Comparison of ENCODE assay signal across 8 cellular contexts in the genomic region with DNA sequence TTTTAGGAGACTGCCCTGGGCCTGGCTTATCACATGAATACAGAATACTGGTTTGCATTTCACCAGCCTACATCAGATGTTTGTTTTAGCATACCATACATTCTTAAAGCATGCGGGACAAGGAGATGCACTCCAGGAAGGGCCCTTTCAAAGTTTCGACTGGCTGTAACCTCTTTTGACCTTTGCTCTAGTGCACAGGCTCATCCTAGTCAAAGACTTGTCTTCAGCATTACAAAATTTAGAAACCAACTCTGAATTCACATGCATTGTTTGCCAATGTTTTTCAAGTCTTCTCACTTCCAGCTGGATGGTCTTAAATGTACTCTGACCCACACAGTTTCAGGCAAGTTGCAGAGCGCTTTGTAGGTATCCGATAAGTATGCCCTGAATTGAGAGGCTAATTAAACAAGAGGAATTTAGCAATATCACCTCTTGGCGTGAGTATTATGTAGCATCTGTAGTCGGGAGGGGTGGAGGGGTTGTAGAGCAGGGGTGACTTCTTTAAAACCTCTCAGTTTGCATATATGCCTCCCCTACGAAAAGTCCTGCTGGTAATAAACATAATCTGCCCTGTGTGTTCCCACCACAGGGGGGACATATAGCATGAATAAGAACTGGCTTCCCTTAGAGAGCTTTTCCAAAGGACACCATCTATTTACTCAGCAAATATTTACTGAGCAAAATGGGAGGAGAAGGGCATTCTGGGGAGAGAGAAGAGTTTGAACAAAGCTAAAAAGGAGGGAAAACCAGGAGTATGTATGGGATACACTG. TPM values are rescaled to one million over a fixed set of nuclear protein-coding genes. Genes with fewer than 3 reads are reported as not detected.
DNase-seq lines count a peak whose midpoint lies in the region; ATAC-seq, FAIRE-seq and TF ChIP-seq lines count a peak whose summit lies in the region.

No MANE protein-coding gene starts in this region.

- TF ChIP-seq RAD21 in A549 (conservative IDR thresholded peaks at IDR 0.05 in 1 of 2, IDR thresholded peaks at IDR 0.05 in 1 of 2): peak; percentile 46 to 47

- peak; percentile 61 for FAIRE-seq in A549 (lab: Jason Lieb, UNC)

- no peak overlapping the region for H3K27ac Mint-ChIP-seq in activated CD4-positive, alpha-beta T cell treated with anti-CD3 and anti-CD28 coated beads, Interleukin-2, amount 10 ng/mL, durations not matched to agents 7 days and 5 days

- H3K4me1 ChIP-seq in A549 (peaks cover 52% of the 10 kb centered on the region), HUES64 (ENCODE audit: insufficient read depth, low read length) (peaks cover 58% of the 10 kb centered on the region)

- DNase-seq in A549 (ENCODE audit: low read depth in 1 of 2, low spot score in 1 of 2): peak; percentile 87 to 96
- DNase-seq in SW480 (ENCODE audit: low spot score): peak; percentile 61
- DNase-seq in iPS-NIHi7 (ENCODE audit: extremely low spot score): peak; percentile 77
- no peak for DNase-seq in activated gamma-delta T cell treated with Interleukin-2 at 50 U/mL for 16 hours
- DNase-seq in activated T-cell treated with anti-CD3 and anti-CD28 coated beads, Interleukin-2, amount 50 U/mL, for 1 hour: no peak
- DNase-seq in activated CD4-positive, alpha-beta T cell treated with anti-CD3 and anti-CD28 coated beads, Interleukin-2, amount 10 ng/mL, durations not matched to agents 7 days and 5 days: no peak
- no peak for DNase-seq in AML-193 (lab: John Stamatoyannopoulos, UW)

- peak overlapping the region; percentile 46 for H3K9ac ChIP-seq in HUES64 (ENCODE audit: low read depth, low read length)

- no peaks in the 10 kb centered on the region for H3K4me1 Mint-ChIP-seq in activated CD4-positive, alpha-beta T cell treated with anti-CD3 and anti-CD28 coated beads, Interleukin-2, amount 10 ng/mL, durations not matched to agents 7 days and 5 days

- ATAC-seq in A549: peak; percentile 96 to 98

- peak; percentile 27; the same call in 1 of the 3 replicates for TF ChIP-seq CTCF in A549 (IDR thresholded peaks at IDR 0.05)

- CTCF ChIA-PET in A549 (lab: Yijun Ruan, JAX): interaction anchor here (0.8 to 6.9 kb wide), 19 partner anchors 9 to 469 kb away, joined by 3 to 63 read pairs (median 5); a partner anchor contains a TSS
- CTCF ChIA-PET in activated CD4-positive, alpha-beta T cell treated with anti-CD3 and anti-CD28 coated beads, Interleukin-2, amount 10 ng/mL, durations not matched to agents 7 days and 5 days (lab: Charles Lee): interaction anchor here (0.9 to 3.8 kb wide), 10 partner anchors 12 to 191 kb away, joined by 3 to 21 read pairs (median 4); a partner anchor contains a TSS

- H3K4me2 ChIP-seq in A549: peak overlapping the region; percentile 73

- peak; percentile 15 to 84; a peak in 3 of 5 replicates for TF ChIP-seq EP300 in A549 (IDR thresholded peaks at IDR 0.05)

- peaks cover 23% of the 10 kb centered on the region for H3K27me3 Mint-ChIP-seq in activated CD4-positive, alpha-beta T cell treated with anti-CD3 and anti-CD28 coated beads, Interleukin-2, amount 10 ng/mL, durations not matched to agents 7 days and 5 days

- H3K4me3 Mint-ChIP-seq in activated CD4-positive, alpha-beta T cell treated with anti-CD3 and anti-CD28 coated beads, Interleukin-2, amount 10 ng/mL, durations not matched to agents 7 days and 5 days: no peak overlapping the region

- H3K4me3 ChIP-seq in A549 (no peak overlapping the region), HUES64 (ENCODE audit: low read length) (peak overlapping the region; percentile 30)

- WGBS in A549 (ENCODE audit: missing lambda C conversion rate): 1% methylated on average over 6 of the region's 7 CpGs
- WGBS in HUES64: 7% methylated on average over 7 of the region's 7 CpGs

- no peaks in the 10 kb centered on the region for H3K36me3 ChIP-seq in HUES64 (ENCODE audit: insufficient read depth, low read length)

- H3K9me3 Mint-ChIP-seq in activated CD4-positive, alpha-beta T cell treated with anti-CD3 and anti-CD28 coated beads, Interleukin-2, amount 10 ng/mL, durations not matched to agents 7 days and 5 days: no peaks in the 10 kb centered on the region

- TF ChIP-seq POLR2A in A549 (IDR thresholded peaks at IDR 0.05; ENCODE audit: low read length): no peak

- POLR2A ChIA-PET in A549 (lab: Yijun Ruan, JAX): interaction anchor here (0.6 to 3.0 kb wide), 6 partner anchors 16 to 412 kb away, joined by 3 to 18 read pairs (median 6); a partner anchor contains a TSS
- POLR2A ChIA-PET in activated CD4-positive, alpha-beta T cell treated with anti-CD3 and anti-CD28 coated beads, Interleukin-2, amount 10 ng/mL, durations not matched to agents 7 days and 5 days (lab: Charles Lee): no interaction called here

- no peaks in the 10 kb centered on the region for H3K36me3 Mint-ChIP-seq in activated CD4-positive, alpha-beta T cell treated with anti-CD3 and anti-CD28 coated beads, Interleukin-2, amount 10 ng/mL, durations not matched to agents 7 days and 5 days (ENCODE audit: low read depth)

- H3K9me3 ChIP-seq in A549 (no peaks in the 10 kb centered on the region), HUES64 (ENCODE audit: insufficient read depth, low read depth, low read length) (no peaks in the 10 kb centered on the region)

- H3K27me3 ChIP-seq in HUES64 (ENCODE audit: insufficient read depth, low read length): peaks cover 12% of the 10 kb centered on the region; the same call in 1 of the 2 replicates

- H3K27ac ChIP-seq in A549 (peak overlapping the region; percentile 95 to 96), HUES64 (ENCODE audit: low read depth, low read length) (peak overlapping the region; percentile 95; the same call in 1 of the 2 replicates)

TF ChIP-seq in A549, 52 proteins besides CTCF, POLR2A, EP300 and RAD21 (continues in another document):
- TF ChIP-seq ESRRA (IDR thresholded peaks at IDR 0.05; ENCODE audit: borderline replicate concordance, low read length) (no peak), MYC (IDR thresholded peaks at IDR 0.05; ENCODE audit: borderline replicate concordance, low read length) (no peak), POLR2AphosphoS2 (conservative IDR thresholded peaks at IDR 0.05; ENCODE audit: low read length) (no peak), RFX5 (IDR thresholded peaks at IDR 0.05) (no peak), CBX8 (IDR thresholded peaks at IDR 0.05) (no peak), RNF2 (IDR thresholded peaks at IDR 0.05; ENCODE audit: borderline replicate concordance, low read depth) (no peak), JUN (IDR thresholded peaks at IDR 0.05) (peak in 1 of 2 experiments; percentile 74; a peak in 4 of 5 replicates), NPAS2 (CRISPR knock-in tag; IDR thresholded peaks at IDR 0.05; ENCODE audit: borderline replicate concordance) (no peak), FOXS1 (CRISPR knock-in tag; IDR thresholded peaks at IDR 0.05) (no peak), TFCP2L1 (CRISPR knock-in tag; IDR thresholded peaks at IDR 0.05) (no peak), PHF8 (IDR thresholded peaks at IDR 0.05; ENCODE audit: borderline replicate concordance, low read depth) (no peak), ZFP36 (IDR thresholded peaks at IDR 0.05; ENCODE audit: borderline replicate concordance, partially characterized antibody) (no peak)
- TF ChIP-seq, protein P1, sequence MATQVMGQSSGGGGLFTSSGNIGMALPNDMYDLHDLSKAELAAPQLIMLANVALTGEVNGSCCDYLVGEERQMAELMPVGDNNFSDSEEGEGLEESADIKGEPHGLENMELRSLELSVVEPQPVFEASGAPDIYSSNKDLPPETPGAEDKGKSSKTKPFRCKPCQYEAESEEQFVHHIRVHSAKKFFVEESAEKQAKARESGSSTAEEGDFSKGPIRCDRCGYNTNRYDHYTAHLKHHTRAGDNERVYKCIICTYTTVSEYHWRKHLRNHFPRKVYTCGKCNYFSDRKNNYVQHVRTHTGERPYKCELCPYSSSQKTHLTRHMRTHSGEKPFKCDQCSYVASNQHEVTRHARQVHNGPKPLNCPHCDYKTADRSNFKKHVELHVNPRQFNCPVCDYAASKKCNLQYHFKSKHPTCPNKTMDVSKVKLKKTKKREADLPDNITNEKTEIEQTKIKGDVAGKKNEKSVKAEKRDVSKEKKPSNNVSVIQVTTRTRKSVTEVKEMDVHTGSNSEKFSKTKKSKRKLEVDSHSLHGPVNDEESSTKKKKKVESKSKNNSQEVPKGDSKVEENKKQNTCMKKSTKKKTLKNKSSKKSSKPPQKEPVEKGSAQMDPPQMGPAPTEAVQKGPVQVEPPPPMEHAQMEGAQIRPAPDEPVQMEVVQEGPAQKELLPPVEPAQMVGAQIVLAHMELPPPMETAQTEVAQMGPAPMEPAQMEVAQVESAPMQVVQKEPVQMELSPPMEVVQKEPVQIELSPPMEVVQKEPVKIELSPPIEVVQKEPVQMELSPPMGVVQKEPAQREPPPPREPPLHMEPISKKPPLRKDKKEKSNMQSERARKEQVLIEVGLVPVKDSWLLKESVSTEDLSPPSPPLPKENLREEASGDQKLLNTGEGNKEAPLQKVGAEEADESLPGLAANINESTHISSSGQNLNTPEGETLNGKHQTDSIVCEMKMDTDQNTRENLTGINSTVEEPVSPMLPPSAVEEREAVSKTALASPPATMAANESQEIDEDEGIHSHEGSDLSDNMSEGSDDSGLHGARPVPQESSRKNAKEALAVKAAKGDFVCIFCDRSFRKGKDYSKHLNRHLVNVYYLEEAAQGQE (IDR thresholded peaks at IDR 0.05): no peak
- TF ChIP-seq, protein P2, sequence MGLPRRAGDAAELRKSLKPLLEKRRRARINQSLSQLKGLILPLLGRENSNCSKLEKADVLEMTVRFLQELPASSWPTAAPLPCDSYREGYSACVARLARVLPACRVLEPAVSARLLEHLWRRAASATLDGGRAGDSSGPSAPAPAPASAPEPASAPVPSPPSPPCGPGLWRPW (IDR thresholded peaks at IDR 0.05): no peak

RNA-seq across cellular contexts. Expression of a gene that starts 24.4 kb away (rescaled TPM):
- polyA plus RNA-seq in A549 (2011; rRNA removed): 147 and 148 TPM in 2 replicates
- polyA plus RNA-seq in A549 (2012; cell fraction: cytosol; rRNA removed): 66.5 and 81.2 TPM in 2 replicates
- 65.5 and 81.1 TPM in 2 replicates for polyA plus RNA-seq in A549 (2012; cell fraction: nucleus; rRNA removed)
- polyA plus RNA-seq in A549 (2017; fragmentation: RNase III; extraction: RNeasy Plus Mini Kit Qiagen cat#74134 plus additional on column Dnase treatment): 124 to 145 TPM (median 133 TPM) in 3 replicates
- polyA minus RNA-seq in A549 (2011; rRNA and poly(A)+ RNA removed): 94.6 and 102 TPM in 2 replicates
- polyA plus RNA-seq in HUES64 (2013, experiment 1 of 2): 62.4 TPM
- 76.9 TPM for polyA plus RNA-seq in HUES64 (2013, experiment 2 of 2)
- total RNA-seq in activated CD4-positive, alpha-beta T cell treated with anti-CD3 and anti-CD28 coated beads, Interleukin-2, amount 10 ng/mL, durations not matched to agents 7 days and 5 days: 10 to 100 TPM; 50.4 to 50.9 TPM

RNA-seq across cellular contexts. Expression of a gene that starts 49.5 kb away (rescaled TPM):
- polyA plus RNA-seq in A549 (2011; rRNA removed) (36.3 and 45.7 TPM in 2 replicates), A549 (2017; fragmentation: RNase III; extraction: RNeasy Plus Mini Kit Qiagen cat#74134 plus additional on column Dnase treatment) (35.1 to 42.4 TPM (median 37.5 TPM) in 3 replicates)
- polyA plus RNA-seq in A549 (2012; cell fraction: cytosol; rRNA removed): 40.0 and 56.5 TPM in 2 replicates
- 84.0 and 105 TPM in 2 replicates for polyA plus RNA-seq in A549 (2012; cell fraction: nucleus; rRNA removed)
- 32.5 and 34.0 TPM in 2 replicates for polyA minus RNA-seq in A549 (2011; rRNA and poly(A)+ RNA removed)
- polyA plus RNA-seq in HUES64 (2013, experiment 1 of 2): 3.6 TPM
- 4.4 TPM for polyA plus RNA-seq in HUES64 (2013, experiment 2 of 2)
- total RNA-seq in activated CD4-positive, alpha-beta T cell treated with anti-CD3 and anti-CD28 coated beads, Interleukin-2, amount 10 ng/mL, durations not matched to agents 7 days and 5 days: 10 to 100 TPM; 39.5 to 42.4 TPM

Comparison
In these comparisons a context has a peak if more than half of its experiments do, and no peak if none do; other contexts are left out.
1. DNase-seq: peak in A549 (2 of 2), SW480 (single experiment) and iPS-NIHi7 (single experiment); none in activated gamma-delta T cell treated with Interleukin-2 at 50 U/mL for 16 hours (single experiment), activated T-cell treated with anti-CD3 and anti-CD28 coated beads, Interleukin-2, amount 50 U/mL, for 1 hour (single experiment), activated CD4-positive, alpha-beta T cell treated with anti-CD3 and anti-CD28 coated beads, Interleukin-2, amount 10 ng/mL, durations not matched to agents 7 days and 5 days (single experiment) and AML-193 (0 of 2).